Comparison of ENCODE assay signal across 8 cellular contexts in the genomic region with DNA sequence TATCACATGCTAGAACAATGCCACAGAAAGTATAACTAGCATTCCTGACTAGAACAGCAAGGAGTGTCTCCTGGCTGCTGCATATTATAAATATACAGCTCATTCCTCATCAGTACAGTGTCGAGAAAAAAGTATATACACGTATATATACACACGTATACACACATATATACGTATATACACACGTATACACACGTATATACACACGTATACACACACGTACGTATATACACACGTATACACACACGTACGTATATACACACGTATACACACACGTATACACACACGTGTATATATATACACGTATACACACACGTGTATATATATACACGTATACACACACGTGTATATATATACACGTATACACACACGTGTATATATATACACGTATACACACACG. TPM values are rescaled to one million over a fixed set of nuclear protein-coding genes. Genes with fewer than 3 reads are reported as not detected.
DNase-seq lines count a peak whose midpoint lies in the region; ATAC-seq, FAIRE-seq and TF ChIP-seq lines count a peak whose summit lies in the region.
"Not testable (repeated sequence)": the region's sequence is repeated elsewhere in the genome, so short reads cannot be mapped to it uniquely, and the experiment has no call there.

No MANE protein-coding gene starts in this region.

- ATAC-seq in T-cell (replicated peaks in 1 of 4); lower lobe of right lung: not testable (repeated sequence)

- not testable (repeated sequence) for H3K9me3 Mint-ChIP-seq in T-cell; activated naive CD8-positive, alpha-beta T cell treated with anti-CD3 and anti-CD28 coated beads for 36 hours; neural crest cell; stimulated activated naive CD8-positive, alpha-beta T cell treated with anti-CD3 and anti-CD28 coated beads, Interleukin-15, Interleukin-2, amounts not matched to agents 100 ng/mL and 50 ng/mL, for 24 hours

- not testable (repeated sequence) for TF ChIP-seq CTCF in esophagus muscularis mucosa (IDR thresholded peaks at IDR 0.05); lower lobe of right lung (IDR thresholded peaks at IDR 0.05); neural crest cell (conservative IDR thresholded peaks at IDR 0.05)

- H3K4me1 Mint-ChIP-seq in T-cell: peaks cover 71 to 76% (median 72%) of the 10 kb centered on the region in 3 donors
- H3K4me1 Mint-ChIP-seq in activated naive CD8-positive, alpha-beta T cell treated with anti-CD3 and anti-CD28 coated beads for 36 hours: peaks cover 62% of the 10 kb centered on the region
- peaks cover 61% of the 10 kb centered on the region for H3K4me1 Mint-ChIP-seq in neural crest cell
- H3K4me1 Mint-ChIP-seq in stimulated activated naive CD8-positive, alpha-beta T cell treated with anti-CD3 and anti-CD28 coated beads, Interleukin-15, Interleukin-2, amounts not matched to agents 100 ng/mL and 50 ng/mL, for 24 hours (ENCODE audit: low read depth): peaks cover 70% of the 10 kb centered on the region

- not testable (repeated sequence) for H3K9me3 ChIP-seq in esophagus muscularis mucosa, lower lobe of right lung

- intact Hi-C loops in esophagus muscularis mucosa (cut with DNase I): loop anchor here (5.0 kb wide), 1 partner anchor 33 kb away; no protein-coding TSS in a partner anchor
- intact Hi-C loops in lower lobe of right lung (cut with DNase I): not testable (repeated sequence)

- POLR2A ChIA-PET in T-cell (lab: Charles Lee): interaction anchor here in 1 of 2 donors (1.4 kb wide), 1 partner anchor 12 kb away, joined by 19 read pairs; no protein-coding TSS in a partner anchor

- FAIRE-seq in HTR-8/SVneo (lab: Jason Lieb, UNC): peak; percentile 38

- not testable (repeated sequence) for DNase-seq in HTR-8/SVneo (ENCODE audit: insufficient read length, low spot score); T-cell; activated naive CD8-positive, alpha-beta T cell treated with anti-CD3 and anti-CD28 coated beads for 36 hours; esophagus muscularis mucosa (ENCODE audit: extremely low spot score); lower lobe of right lung; neural crest cell (ENCODE audit: low read depth, low spot score)

- not testable (repeated sequence) for H3K4me3 Mint-ChIP-seq in T-cell; activated naive CD8-positive, alpha-beta T cell treated with anti-CD3 and anti-CD28 coated beads for 36 hours; stimulated activated naive CD8-positive, alpha-beta T cell treated with anti-CD3 and anti-CD28 coated beads, Interleukin-15, Interleukin-2, amounts not matched to agents 100 ng/mL and 50 ng/mL, for 24 hours
- H3K4me3 Mint-ChIP-seq in neural crest cell: peak overlapping the region; percentile 52

- H3K27ac ChIP-seq in ACC112 (ENCODE audit: low read depth, low read length): peak overlapping the region; percentile 38; the same call in 1 of the 2 replicates
- peak overlapping the region; percentile 6 to 60 (median 50) for H3K27ac ChIP-seq in esophagus muscularis mucosa (replicated peaks in 1 of 4)
- peak overlapping the region; percentile 57 for H3K27ac ChIP-seq in lower lobe of right lung

- CTCF ChIA-PET in T-cell (lab: Charles Lee): interaction anchor here (1.0 to 1.3 kb wide), 2 partner anchors 12 to 42 kb away, joined by 5 to 7 read pairs; no protein-coding TSS in a partner anchor

- peaks cover 37% of the 10 kb centered on the region for H3K4me1 ChIP-seq in ACC112 (ENCODE audit: control insufficient read depth, insufficient read depth, low read length, unreplicated experiment)
- peaks cover 31 to 80% (median 74%) of the 10 kb centered on the region in 4 donors for H3K4me1 ChIP-seq in esophagus muscularis mucosa
- H3K4me1 ChIP-seq in lower lobe of right lung: peaks cover 74% of the 10 kb centered on the region

- not testable (repeated sequence) for TF ChIP-seq EP300 in esophagus muscularis mucosa (IDR thresholded peaks at IDR 0.05)

- H3K27ac Mint-ChIP-seq in T-cell: peak overlapping the region; percentile 30 to 50
- H3K27ac Mint-ChIP-seq in activated naive CD8-positive, alpha-beta T cell treated with anti-CD3 and anti-CD28 coated beads for 36 hours: peak overlapping the region; percentile 57
- H3K27ac Mint-ChIP-seq in neural crest cell (ENCODE audit: unreplicated experiment): not testable (repeated sequence)
- H3K27ac Mint-ChIP-seq in stimulated activated naive CD8-positive, alpha-beta T cell treated with anti-CD3 and anti-CD28 coated beads, Interleukin-15, Interleukin-2, amounts not matched to agents 100 ng/mL and 50 ng/mL, for 24 hours: peak overlapping the region; percentile 69

- not testable (repeated sequence) for H3K27me3 ChIP-seq in ACC112 (ENCODE audit: insufficient read depth, low read length); esophagus muscularis mucosa; lower lobe of right lung (ENCODE audit: low read depth)

- H3K27me3 Mint-ChIP-seq in T-cell; activated naive CD8-positive, alpha-beta T cell treated with anti-CD3 and anti-CD28 coated beads for 36 hours; neural crest cell (ENCODE audit: low read depth); stimulated activated naive CD8-positive, alpha-beta T cell treated with anti-CD3 and anti-CD28 coated beads, Interleukin-15, Interleukin-2, amounts not matched to agents 100 ng/mL and 50 ng/mL, for 24 hours: not testable (repeated sequence)

- H3K36me3 Mint-ChIP-seq in T-cell; neural crest cell (ENCODE audit: low read depth): not testable (repeated sequence)
- peaks cover 30% of the 10 kb centered on the region for H3K36me3 Mint-ChIP-seq in activated naive CD8-positive, alpha-beta T cell treated with anti-CD3 and anti-CD28 coated beads for 36 hours
- H3K36me3 Mint-ChIP-seq in stimulated activated naive CD8-positive, alpha-beta T cell treated with anti-CD3 and anti-CD28 coated beads, Interleukin-15, Interleukin-2, amounts not matched to agents 100 ng/mL and 50 ng/mL, for 24 hours (ENCODE audit: low read depth): peaks cover 19% of the 10 kb centered on the region

- 67% methylated on average over 23 of the region's 23 CpGs for WGBS in esophagus muscularis mucosa

- H2AFZ ChIP-seq in ACC112 (ENCODE audit: low read length, unreplicated experiment): not testable (repeated sequence)

- not testable (repeated sequence) for H3K4me3 ChIP-seq in ACC112 (ENCODE audit: low read depth, low read length); esophagus muscularis mucosa; lower lobe of right lung

- H3K79me2 ChIP-seq in ACC112 (ENCODE audit: control insufficient read depth, insufficient read depth, low read length, unreplicated experiment): peaks cover 92% of the 10 kb centered on the region

- not testable (repeated sequence) for H3K36me3 ChIP-seq in ACC112 (ENCODE audit: insufficient read depth, low read length); esophagus muscularis mucosa; lower lobe of right lung

- TF ChIP-seq POLR2A in esophagus muscularis mucosa (IDR thresholded peaks at IDR 0.05; ENCODE audit: low read depth): not testable (repeated sequence)

RNA-seq across cellular contexts. Expression of gene FBXO11, which starts 5.9 kb away (rescaled TPM):
- total RNA-seq in T-cell (10 to 100 TPM; 70.2 to 90.0 (median 74.6) TPM), esophagus muscularis mucosa (10 to 100 TPM; 37.3 to 53.8 (median 47.0) TPM), lower lobe of right lung (75.0 TPM), neural crest cell (85.1 and 86.3 TPM in 2 replicates)
- 10 to 100 TPM; 36.3 to 36.4 TPM for total RNA-seq in activated naive CD8-positive, alpha-beta T cell treated with anti-CD3 and anti-CD28 coated beads for 36 hours
